8 cellular contexts compared by ENCODE assay signal in genomic region chr11:61161190-61162091, GRCh38. TPM values are rescaled to one million over a fixed set of nuclear protein-coding genes. Genes with fewer than 3 reads are reported as not detected.
DNase-seq lines count a peak whose midpoint lies in the region; ATAC-seq and TF ChIP-seq lines count a peak whose summit lies in the region.

Gene VPS37C, minus strand, starts transcription at chr11:61161426. Its CDS starts 22,597 bp downstream, at chr11:61138829.

- peaks cover 5% of the 10 kb centered on the region for H3K4me1 ChIP-seq in prostate gland (replicated peaks)

- peak within 1 kb of the TSS; percentile 86 to 87 for H3K4me3 ChIP-seq in prostate gland

- TF ChIP-seq POLR2A in prostate gland (IDR thresholded peaks at IDR 0.05): peak; percentile 70

- ATAC-seq in GM18499 (IDR thresholded peaks at IDR 0.05; ENCODE audit: insufficient read depth, unreplicated experiment) (peak; percentile 54), HG02884 (IDR thresholded peaks at IDR 0.05; ENCODE audit: unreplicated experiment) (peak; percentile 67), left cardiac atrium (peak; percentile 96 to 97)

- H3K4me1 Mint-ChIP-seq in T-helper 1 cell treated with Interleukin-12 subunit alpha and Interleukin-12 subunit beta and Interleukin-4 antibody, amounts not matched to agents 30 μg/mL and 1 μg/mL, for 36 hours (ENCODE audit: low read depth): peaks cover 42% of the 10 kb centered on the region

- H3K9me3 ChIP-seq in prostate gland: no peaks in the 10 kb centered on the region

- no peaks in the 10 kb centered on the region for H3K36me3 ChIP-seq in prostate gland

- TF ChIP-seq CTCF in prostate gland (IDR thresholded peaks at IDR 0.05): peak; percentile 34 to 65 (median 45)

- WGBS in prostate gland: 0% methylated on average over 41 of the region's 85 CpGs

- no peaks in the 10 kb centered on the region for H3K27me3 ChIP-seq in prostate gland (replicated peaks; ENCODE audit: insufficient read depth)

- peak within 1 kb of the TSS; percentile 83 for H3K27ac Mint-ChIP-seq in T-helper 1 cell treated with Interleukin-12 subunit alpha and Interleukin-12 subunit beta and Interleukin-4 antibody, amounts not matched to agents 30 μg/mL and 1 μg/mL, for 36 hours

- H3K36me3 Mint-ChIP-seq in T-helper 1 cell treated with Interleukin-12 subunit alpha and Interleukin-12 subunit beta and Interleukin-4 antibody, amounts not matched to agents 30 μg/mL and 1 μg/mL, for 36 hours (ENCODE audit: low read depth): peaks cover 2% of the 10 kb centered on the region

- intact Hi-C loops in left cardiac atrium (cut with DNase I): no loop called here
- intact Hi-C loops in prostate gland (cut with DNase I): loop anchor here (5.0 kb wide), 1 partner anchor 249 kb away; the partner anchor contains the start of gene TMEM109

- peak within 1 kb of the TSS; percentile 99 for H3K27ac ChIP-seq in prostate gland

- H3K4me3 Mint-ChIP-seq in T-helper 1 cell treated with Interleukin-12 subunit alpha and Interleukin-12 subunit beta and Interleukin-4 antibody, amounts not matched to agents 30 μg/mL and 1 μg/mL, for 36 hours: peak within 1 kb of the TSS; percentile 81

- H3K9me3 Mint-ChIP-seq in T-helper 1 cell treated with Interleukin-12 subunit alpha and Interleukin-12 subunit beta and Interleukin-4 antibody, amounts not matched to agents 30 μg/mL and 1 μg/mL, for 36 hours: peaks cover 4% of the 10 kb centered on the region

- DNase-seq in NCI-H146 treated with DMSO at 0.1 percent for 48 hours (lab: John Stamatoyannopoulos, UW; ENCODE audit: unreplicated experiment) (peak; percentile 81), amygdala (lab: John Stamatoyannopoulos, UW) (peak in 55 of 56 donors; percentile 42 to 98 (median 85)), left cardiac atrium (peak; percentile 89), prostate gland (ENCODE audit: low spot score) (peak; percentile 85), ureter (ENCODE audit: low spot score) (peak; percentile 91)

- no peaks in the 10 kb centered on the region for H3K27me3 Mint-ChIP-seq in T-helper 1 cell treated with Interleukin-12 subunit alpha and Interleukin-12 subunit beta and Interleukin-4 antibody, amounts not matched to agents 30 μg/mL and 1 μg/mL, for 36 hours (ENCODE audit: low read depth)

RNA-seq across cellular contexts. Expression of gene VPS37C, which starts in this region (rescaled TPM):
- 10 to 100 TPM; 18.6 to 23.1 TPM for total RNA-seq in left cardiac atrium
- total RNA-seq in prostate gland: 10 to 100 TPM; 32.2 to 38.8 TPM
- total RNA-seq in ureter: 30.8 TPM

Comparison
In these comparisons a context has a peak if more than half of its experiments do, and no peak if none do; other contexts are left out.
1. Peak in every context shown above with its lines: DNase-seq, ATAC-seq, H3K4me3 ChIP-seq and H3K27ac ChIP-seq.